1 cellular context compared by ENCODE assay signal in genomic region chr2:165582863-165583506, GRCh38.
TF ChIP-seq lines count a peak whose summit lies in the region.

No MANE protein-coding gene starts in this region.

TF ChIP-seq in HepG2, 621 proteins besides CTCF, POLR2A, EP300 and RAD21 (continued from another document):
- TF ChIP-seq, protein P1, sequence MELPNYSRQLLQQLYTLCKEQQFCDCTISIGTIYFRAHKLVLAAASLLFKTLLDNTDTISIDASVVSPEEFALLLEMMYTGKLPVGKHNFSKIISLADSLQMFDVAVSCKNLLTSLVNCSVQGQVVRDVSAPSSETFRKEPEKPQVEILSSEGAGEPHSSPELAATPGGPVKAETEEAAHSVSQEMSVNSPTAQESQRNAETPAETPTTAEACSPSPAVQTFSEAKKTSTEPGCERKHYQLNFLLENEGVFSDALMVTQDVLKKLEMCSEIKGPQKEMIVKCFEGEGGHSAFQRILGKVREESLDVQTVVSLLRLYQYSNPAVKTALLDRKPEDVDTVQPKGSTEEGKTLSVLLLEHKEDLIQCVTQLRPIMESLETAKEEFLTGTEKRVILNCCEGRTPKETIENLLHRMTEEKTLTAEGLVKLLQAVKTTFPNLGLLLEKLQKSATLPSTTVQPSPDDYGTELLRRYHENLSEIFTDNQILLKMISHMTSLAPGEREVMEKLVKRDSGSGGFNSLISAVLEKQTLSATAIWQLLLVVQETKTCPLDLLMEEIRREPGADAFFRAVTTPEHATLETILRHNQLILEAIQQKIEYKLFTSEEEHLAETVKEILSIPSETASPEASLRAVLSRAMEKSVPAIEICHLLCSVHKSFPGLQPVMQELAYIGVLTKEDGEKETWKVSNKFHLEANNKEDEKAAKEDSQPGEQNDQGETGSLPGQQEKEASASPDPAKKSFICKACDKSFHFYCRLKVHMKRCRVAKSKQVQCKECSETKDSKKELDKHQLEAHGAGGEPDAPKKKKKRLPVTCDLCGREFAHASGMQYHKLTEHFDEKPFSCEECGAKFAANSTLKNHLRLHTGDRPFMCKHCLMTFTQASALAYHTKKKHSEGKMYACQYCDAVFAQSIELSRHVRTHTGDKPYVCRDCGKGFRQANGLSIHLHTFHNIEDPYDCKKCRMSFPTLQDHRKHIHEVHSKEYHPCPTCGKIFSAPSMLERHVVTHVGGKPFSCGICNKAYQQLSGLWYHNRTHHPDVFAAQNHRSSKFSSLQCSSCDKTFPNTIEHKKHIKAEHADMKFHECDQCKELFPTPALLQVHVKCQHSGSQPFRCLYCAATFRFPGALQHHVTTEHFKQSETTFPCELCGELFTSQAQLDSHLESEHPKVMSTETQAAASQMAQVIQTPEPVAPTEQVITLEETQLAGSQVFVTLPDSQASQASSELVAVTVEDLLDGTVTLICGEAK (IDR thresholded peaks at IDR 0.05) = no peak
- TF ChIP-seq, protein P1 (CRISPR knock-in tag; IDR thresholded peaks at IDR 0.05) = no peak
- TF ChIP-seq MAFK (conservative IDR thresholded peaks at IDR 0.05 in 1 of 2, IDR thresholded peaks at IDR 0.05 in 1 of 2; ENCODE audit: low read length in 2 of 2) = peak; percentile 80 to 93
- TF ChIP-seq HMG20B (CRISPR knock-in tag; conservative IDR thresholded peaks at IDR 0.05) = no peak
- TF ChIP-seq ZNF577 (CRISPR knock-in tag; IDR thresholded peaks at IDR 0.05; ENCODE audit: borderline replicate concordance, low read depth) = no peak
- peak; percentile 85 for TF ChIP-seq MAFF (IDR thresholded peaks at IDR 0.05; ENCODE audit: low read depth, low read length)
- no peak for TF ChIP-seq CSRNP2 (CRISPR knock-in tag; conservative IDR thresholded peaks at IDR 0.05; ENCODE audit: low read depth)
- no peak for TF ChIP-seq ZNF850 (CRISPR knock-in tag; conservative IDR thresholded peaks at IDR 0.05)
TF ChIP-seq in HepG2: peak in this region for 2.
